1 cellular context compared by ENCODE assay signal in the genomic region with DNA sequence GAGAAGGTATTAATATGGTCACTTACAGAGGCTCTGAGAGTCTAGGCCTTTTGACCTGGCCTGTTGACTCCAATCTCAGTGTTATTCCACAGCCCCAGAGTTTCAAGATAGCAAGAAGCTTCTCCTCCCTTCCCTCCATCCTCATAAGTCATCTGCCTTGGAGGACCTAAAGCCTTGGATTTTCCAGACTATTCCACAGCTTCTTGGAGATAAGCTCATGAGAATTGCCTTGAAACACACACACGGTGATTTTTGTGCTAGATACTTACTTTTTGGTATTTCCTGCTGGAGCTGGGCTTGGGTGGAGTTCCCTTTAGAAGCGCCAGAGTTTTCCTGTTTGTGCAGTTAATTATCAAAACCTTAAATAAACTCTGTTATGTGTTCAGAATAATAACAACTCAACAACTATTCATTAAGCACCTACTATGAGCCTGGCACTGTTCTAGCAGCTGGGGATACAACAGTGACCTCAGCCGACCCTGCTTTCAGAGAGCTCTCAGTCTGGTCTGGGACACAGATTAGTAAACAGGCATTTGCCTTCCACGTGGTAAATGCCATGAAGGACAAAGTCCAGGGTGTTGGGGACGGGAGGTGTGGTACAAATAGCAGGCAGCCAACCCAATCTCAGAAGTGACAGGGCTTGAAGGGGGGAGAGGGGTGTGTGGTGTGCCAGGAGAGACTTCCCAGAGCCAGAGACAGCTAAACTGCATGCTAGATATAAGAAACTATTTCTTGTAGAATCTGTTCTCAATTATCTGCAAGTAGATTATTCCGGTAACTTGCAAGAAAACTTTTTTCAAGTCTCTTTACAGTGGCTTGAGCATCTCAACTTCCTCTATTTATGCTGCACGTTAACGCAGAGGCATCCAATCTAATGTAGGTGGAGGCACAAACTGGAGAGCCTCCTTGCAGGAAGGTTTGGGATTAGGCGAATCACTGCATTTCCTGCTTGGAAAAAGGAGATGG.
TF ChIP-seq lines count a peak whose summit lies in the region.

No MANE protein-coding gene starts in this region.

TF ChIP-seq in HepG2, 621 proteins besides CTCF, POLR2A, EP300 and RAD21 (continued from another document and continues in another):
- TF ChIP-seq, protein P1, sequence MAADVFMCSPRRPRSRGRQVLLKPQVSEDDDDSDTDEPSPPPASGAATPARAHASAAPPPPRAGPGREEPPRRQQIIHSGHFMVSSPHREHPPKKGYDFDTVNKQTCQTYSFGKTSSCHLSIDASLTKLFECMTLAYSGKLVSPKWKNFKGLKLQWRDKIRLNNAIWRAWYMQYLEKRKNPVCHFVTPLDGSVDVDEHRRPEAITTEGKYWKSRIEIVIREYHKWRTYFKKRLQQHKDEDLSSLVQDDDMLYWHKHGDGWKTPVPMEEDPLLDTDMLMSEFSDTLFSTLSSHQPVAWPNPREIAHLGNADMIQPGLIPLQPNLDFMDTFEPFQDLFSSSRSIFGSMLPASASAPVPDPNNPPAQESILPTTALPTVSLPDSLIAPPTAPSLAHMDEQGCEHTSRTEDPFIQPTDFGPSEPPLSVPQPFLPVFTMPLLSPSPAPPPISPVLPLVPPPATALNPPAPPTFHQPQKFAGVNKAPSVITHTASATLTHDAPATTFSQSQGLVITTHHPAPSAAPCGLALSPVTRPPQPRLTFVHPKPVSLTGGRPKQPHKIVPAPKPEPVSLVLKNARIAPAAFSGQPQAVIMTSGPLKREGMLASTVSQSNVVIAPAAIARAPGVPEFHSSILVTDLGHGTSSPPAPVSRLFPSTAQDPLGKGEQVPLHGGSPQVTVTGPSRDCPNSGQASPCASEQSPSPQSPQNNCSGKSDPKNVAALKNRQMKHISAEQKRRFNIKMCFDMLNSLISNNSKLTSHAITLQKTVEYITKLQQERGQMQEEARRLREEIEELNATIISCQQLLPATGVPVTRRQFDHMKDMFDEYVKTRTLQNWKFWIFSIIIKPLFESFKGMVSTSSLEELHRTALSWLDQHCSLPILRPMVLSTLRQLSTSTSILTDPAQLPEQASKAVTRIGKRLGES (CRISPR knock-in tag; IDR thresholded peaks at IDR 0.05; ENCODE audit: borderline replicate concordance): peak; percentile 99
- TF ChIP-seq CENPT (CRISPR knock-in tag; IDR thresholded peaks at IDR 0.05; ENCODE audit: low read depth) (no peak), ZNF75D (CRISPR knock-in tag; IDR thresholded peaks at IDR 0.05; ENCODE audit: borderline replicate concordance) (no peak), MBD4 (IDR thresholded peaks at IDR 0.05; ENCODE audit: borderline replicate concordance, low read length) (no peak), ETV6 (CRISPR knock-in tag; conservative IDR thresholded peaks at IDR 0.05) (no peak), SPEN (CRISPR knock-in tag; IDR thresholded peaks at IDR 0.05; ENCODE audit: low read depth) (peak; percentile 67; the same call in 1 of the 2 replicates), NR3C1 (CRISPR knock-in tag; IDR thresholded peaks at IDR 0.05) (no peak), ESRRA (CRISPR knock-in tag; IDR thresholded peaks at IDR 0.05; ENCODE audit: low read depth) (no peak; the same call in 1 of the 2 replicates), ZNF670 (CRISPR knock-in tag; IDR thresholded peaks at IDR 0.05; ENCODE audit: borderline replicate concordance) (0 out of 2 replicates have a peak, but pooled peaks have one; percentile 55), SMC3 (IDR thresholded peaks at IDR 0.05; ENCODE audit: low read length) (0 out of 2 replicates have a peak, but pooled peaks have one; percentile 4), SATB2 (CRISPR knock-in tag; IDR thresholded peaks at IDR 0.05) (no peak), ZFYVE20 (CRISPR knock-in tag; IDR thresholded peaks at IDR 0.05; ENCODE audit: borderline replicate concordance, low read depth) (no peak), NCOA2 (CRISPR knock-in tag; IDR thresholded peaks at IDR 0.05) (peak; percentile 94), TSC22D2 (CRISPR knock-in tag; IDR thresholded peaks at IDR 0.05; ENCODE audit: borderline replicate concordance) (peak; percentile 80), ZNF441 (CRISPR knock-in tag; IDR thresholded peaks at IDR 0.05; ENCODE audit: borderline replicate concordance) (0 out of 2 replicates have a peak, but pooled peaks have one; percentile 25), XRCC5 (optimal IDR thresholded peaks at IDR 0.05; ENCODE audit: low read length) (peak; percentile 64), KLF15 (CRISPR knock-in tag; IDR thresholded peaks at IDR 0.05; ENCODE audit: borderline replicate concordance) (no peak), AHR (CRISPR knock-in tag; IDR thresholded peaks at IDR 0.05) (no peak), POLR2AphosphoS5 (IDR thresholded peaks at IDR 0.05; ENCODE audit: low read depth, low read length) (no peak), TOE1 (CRISPR knock-in tag; IDR thresholded peaks at IDR 0.05) (no peak), SRSF9 (IDR thresholded peaks at IDR 0.05; ENCODE audit: borderline replicate concordance, insufficient read depth, low read depth, low read length, poor library complexity, severe bottlenecking) (no peak)
- TF ChIP-seq, protein P2, sequence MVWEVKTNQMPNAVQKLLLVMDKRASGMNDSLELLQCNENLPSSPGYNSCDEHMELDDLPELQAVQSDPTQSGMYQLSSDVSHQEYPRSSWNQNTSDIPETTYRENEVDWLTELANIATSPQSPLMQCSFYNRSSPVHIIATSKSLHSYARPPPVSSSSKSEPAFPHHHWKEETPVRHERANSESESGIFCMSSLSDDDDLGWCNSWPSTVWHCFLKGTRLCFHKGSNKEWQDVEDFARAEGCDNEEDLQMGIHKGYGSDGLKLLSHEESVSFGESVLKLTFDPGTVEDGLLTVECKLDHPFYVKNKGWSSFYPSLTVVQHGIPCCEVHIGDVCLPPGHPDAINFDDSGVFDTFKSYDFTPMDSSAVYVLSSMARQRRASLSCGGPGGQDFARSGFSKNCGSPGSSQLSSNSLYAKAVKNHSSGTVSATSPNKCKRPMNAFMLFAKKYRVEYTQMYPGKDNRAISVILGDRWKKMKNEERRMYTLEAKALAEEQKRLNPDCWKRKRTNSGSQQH (CRISPR knock-in tag; IDR thresholded peaks at IDR 0.05; ENCODE audit: low read depth): peak; percentile 80; the same call in 1 of the 2 replicates
- TF ChIP-seq, protein P3, sequence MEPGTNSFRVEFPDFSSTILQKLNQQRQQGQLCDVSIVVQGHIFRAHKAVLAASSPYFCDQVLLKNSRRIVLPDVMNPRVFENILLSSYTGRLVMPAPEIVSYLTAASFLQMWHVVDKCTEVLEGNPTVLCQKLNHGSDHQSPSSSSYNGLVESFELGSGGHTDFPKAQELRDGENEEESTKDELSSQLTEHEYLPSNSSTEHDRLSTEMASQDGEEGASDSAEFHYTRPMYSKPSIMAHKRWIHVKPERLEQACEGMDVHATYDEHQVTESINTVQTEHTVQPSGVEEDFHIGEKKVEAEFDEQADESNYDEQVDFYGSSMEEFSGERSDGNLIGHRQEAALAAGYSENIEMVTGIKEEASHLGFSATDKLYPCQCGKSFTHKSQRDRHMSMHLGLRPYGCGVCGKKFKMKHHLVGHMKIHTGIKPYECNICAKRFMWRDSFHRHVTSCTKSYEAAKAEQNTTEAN (CRISPR knock-in tag; conservative IDR thresholded peaks at IDR 0.05): peak; percentile 50; the same call in 1 of the 2 replicates
- TF ChIP-seq, protein P4, sequence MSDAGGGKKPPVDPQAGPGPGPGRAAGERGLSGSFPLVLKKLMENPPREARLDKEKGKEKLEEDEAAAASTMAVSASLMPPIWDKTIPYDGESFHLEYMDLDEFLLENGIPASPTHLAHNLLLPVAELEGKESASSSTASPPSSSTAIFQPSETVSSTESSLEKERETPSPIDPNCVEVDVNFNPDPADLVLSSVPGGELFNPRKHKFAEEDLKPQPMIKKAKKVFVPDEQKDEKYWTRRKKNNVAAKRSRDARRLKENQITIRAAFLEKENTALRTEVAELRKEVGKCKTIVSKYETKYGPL (CRISPR knock-in tag; IDR thresholded peaks at IDR 0.05): no peak
- TF ChIP-seq, protein P5, sequence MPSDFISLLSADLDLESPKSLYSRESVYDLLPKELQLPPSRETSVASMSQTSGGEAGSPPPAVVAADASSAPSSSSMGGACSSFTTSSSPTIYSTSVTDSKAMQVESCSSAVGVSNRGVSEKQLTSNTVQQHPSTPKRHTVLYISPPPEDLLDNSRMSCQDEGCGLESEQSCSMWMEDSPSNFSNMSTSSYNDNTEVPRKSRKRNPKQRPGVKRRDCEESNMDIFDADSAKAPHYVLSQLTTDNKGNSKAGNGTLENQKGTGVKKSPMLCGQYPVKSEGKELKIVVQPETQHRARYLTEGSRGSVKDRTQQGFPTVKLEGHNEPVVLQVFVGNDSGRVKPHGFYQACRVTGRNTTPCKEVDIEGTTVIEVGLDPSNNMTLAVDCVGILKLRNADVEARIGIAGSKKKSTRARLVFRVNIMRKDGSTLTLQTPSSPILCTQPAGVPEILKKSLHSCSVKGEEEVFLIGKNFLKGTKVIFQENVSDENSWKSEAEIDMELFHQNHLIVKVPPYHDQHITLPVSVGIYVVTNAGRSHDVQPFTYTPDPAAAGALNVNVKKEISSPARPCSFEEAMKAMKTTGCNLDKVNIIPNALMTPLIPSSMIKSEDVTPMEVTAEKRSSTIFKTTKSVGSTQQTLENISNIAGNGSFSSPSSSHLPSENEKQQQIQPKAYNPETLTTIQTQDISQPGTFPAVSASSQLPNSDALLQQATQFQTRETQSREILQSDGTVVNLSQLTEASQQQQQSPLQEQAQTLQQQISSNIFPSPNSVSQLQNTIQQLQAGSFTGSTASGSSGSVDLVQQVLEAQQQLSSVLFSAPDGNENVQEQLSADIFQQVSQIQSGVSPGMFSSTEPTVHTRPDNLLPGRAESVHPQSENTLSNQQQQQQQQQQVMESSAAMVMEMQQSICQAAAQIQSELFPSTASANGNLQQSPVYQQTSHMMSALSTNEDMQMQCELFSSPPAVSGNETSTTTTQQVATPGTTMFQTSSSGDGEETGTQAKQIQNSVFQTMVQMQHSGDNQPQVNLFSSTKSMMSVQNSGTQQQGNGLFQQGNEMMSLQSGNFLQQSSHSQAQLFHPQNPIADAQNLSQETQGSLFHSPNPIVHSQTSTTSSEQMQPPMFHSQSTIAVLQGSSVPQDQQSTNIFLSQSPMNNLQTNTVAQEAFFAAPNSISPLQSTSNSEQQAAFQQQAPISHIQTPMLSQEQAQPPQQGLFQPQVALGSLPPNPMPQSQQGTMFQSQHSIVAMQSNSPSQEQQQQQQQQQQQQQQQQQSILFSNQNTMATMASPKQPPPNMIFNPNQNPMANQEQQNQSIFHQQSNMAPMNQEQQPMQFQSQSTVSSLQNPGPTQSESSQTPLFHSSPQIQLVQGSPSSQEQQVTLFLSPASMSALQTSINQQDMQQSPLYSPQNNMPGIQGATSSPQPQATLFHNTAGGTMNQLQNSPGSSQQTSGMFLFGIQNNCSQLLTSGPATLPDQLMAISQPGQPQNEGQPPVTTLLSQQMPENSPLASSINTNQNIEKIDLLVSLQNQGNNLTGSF (CRISPR knock-in tag; IDR thresholded peaks at IDR 0.05): no peak
- TF ChIP-seq, protein P6, sequence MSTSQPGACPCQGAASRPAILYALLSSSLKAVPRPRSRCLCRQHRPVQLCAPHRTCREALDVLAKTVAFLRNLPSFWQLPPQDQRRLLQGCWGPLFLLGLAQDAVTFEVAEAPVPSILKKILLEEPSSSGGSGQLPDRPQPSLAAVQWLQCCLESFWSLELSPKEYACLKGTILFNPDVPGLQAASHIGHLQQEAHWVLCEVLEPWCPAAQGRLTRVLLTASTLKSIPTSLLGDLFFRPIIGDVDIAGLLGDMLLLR (CRISPR knock-in tag; IDR thresholded peaks at IDR 0.05): no peak
- TF ChIP-seq, protein P7, sequence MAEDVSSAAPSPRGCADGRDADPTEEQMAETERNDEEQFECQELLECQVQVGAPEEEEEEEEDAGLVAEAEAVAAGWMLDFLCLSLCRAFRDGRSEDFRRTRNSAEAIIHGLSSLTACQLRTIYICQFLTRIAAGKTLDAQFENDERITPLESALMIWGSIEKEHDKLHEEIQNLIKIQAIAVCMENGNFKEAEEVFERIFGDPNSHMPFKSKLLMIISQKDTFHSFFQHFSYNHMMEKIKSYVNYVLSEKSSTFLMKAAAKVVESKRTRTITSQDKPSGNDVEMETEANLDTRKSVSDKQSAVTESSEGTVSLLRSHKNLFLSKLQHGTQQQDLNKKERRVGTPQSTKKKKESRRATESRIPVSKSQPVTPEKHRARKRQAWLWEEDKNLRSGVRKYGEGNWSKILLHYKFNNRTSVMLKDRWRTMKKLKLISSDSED (CRISPR knock-in tag; IDR thresholded peaks at IDR 0.05): no peak
- TF ChIP-seq, protein P8, sequence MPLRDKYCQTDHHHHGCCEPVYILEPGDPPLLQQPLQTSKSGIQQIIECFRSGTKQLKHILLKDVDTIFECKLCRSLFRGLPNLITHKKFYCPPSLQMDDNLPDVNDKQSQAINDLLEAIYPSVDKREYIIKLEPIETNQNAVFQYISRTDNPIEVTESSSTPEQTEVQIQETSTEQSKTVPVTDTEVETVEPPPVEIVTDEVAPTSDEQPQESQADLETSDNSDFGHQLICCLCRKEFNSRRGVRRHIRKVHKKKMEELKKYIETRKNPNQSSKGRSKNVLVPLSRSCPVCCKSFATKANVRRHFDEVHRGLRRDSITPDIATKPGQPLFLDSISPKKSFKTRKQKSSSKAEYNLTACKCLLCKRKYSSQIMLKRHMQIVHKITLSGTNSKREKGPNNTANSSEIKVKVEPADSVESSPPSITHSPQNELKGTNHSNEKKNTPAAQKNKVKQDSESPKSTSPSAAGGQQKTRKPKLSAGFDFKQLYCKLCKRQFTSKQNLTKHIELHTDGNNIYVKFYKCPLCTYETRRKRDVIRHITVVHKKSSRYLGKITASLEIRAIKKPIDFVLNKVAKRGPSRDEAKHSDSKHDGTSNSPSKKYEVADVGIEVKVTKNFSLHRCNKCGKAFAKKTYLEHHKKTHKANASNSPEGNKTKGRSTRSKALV (CRISPR knock-in tag; IDR thresholded peaks at IDR 0.05): peak; percentile 39; the same call in 1 of the 2 replicates
- TF ChIP-seq, protein P9, sequence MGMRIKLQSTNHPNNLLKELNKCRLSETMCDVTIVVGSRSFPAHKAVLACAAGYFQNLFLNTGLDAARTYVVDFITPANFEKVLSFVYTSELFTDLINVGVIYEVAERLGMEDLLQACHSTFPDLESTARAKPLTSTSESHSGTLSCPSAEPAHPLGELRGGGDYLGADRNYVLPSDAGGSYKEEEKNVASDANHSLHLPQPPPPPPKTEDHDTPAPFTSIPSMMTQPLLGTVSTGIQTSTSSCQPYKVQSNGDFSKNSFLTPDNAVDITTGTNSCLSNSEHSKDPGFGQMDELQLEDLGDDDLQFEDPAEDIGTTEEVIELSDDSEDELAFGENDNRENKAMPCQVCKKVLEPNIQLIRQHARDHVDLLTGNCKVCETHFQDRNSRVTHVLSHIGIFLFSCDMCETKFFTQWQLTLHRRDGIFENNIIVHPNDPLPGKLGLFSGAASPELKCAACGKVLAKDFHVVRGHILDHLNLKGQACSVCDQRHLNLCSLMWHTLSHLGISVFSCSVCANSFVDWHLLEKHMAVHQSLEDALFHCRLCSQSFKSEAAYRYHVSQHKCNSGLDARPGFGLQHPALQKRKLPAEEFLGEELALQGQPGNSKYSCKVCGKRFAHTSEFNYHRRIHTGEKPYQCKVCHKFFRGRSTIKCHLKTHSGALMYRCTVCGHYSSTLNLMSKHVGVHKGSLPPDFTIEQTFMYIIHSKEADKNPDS (CRISPR knock-in tag; IDR thresholded peaks at IDR 0.05): no peak
- TF ChIP-seq, protein P10, sequence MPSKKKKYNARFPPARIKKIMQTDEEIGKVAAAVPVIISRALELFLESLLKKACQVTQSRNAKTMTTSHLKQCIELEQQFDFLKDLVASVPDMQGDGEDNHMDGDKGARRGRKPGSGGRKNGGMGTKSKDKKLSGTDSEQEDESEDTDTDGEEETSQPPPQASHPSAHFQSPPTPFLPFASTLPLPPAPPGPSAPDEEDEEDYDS (CRISPR knock-in tag; IDR thresholded peaks at IDR 0.05): peak; percentile 66; the same call in 1 of the 2 replicates
